In the genomic region with DNA sequence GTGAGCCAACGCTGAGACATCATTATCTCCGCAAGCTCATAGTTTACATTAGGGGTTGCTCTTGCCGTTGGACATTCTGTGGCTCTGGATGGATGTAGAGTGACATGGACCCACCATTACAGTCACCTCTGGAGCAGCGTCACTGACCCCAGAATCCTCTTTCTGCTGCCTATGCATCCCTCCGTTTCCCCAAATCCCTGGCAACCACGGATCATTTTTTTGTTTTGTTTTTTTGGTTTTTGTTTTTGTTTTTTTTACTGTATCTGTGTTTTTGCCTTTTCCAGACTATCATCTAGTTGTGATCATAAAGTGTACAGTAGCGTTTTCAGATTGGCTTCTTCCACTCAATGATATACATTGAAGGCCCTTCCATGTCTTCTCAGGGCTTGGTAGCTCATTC, we compare ENCODE assay signal across 19 cellular contexts. TPM values are rescaled to one million over a fixed set of nuclear protein-coding genes. Genes with fewer than 3 reads are reported as not detected.
DNase-seq lines count a peak whose midpoint lies in the region; ATAC-seq and TF ChIP-seq lines count a peak whose summit lies in the region.
"Had no signal": no experiment of that assay in that cellular context is flagged by ENCODE, and none has a peak within 500 bp of the region (broad histone marks: within the 10 kb centered on the region; RNA-seq: fewer than 3 reads in every experiment).

No MANE protein-coding gene starts in this region.

- peak overlapping the region; percentile 51 to 87 for H3K27ac ChIP-seq in right atrium auricular region
- H3K27ac ChIP-seq in upper lobe of right lung = peak overlapping the region; percentile 88

- H3K36me3 ChIP-seq in right atrium auricular region = no peaks in the 10 kb centered on the region
- H3K36me3 ChIP-seq in upper lobe of right lung = no peaks in the 10 kb centered on the region
- H3K36me3 ChIP-seq: adrenal gland, gastroesophageal sphincter had no signal

- H3K27me3 Mint-ChIP-seq in activated CD8-positive, alpha-beta T cell treated with anti-CD3 and anti-CD28 coated beads, Interleukin-2, amount 10 ng/mL, durations not matched to agents 7 days and 5 days (ENCODE audit: low read depth) = no peaks in the 10 kb centered on the region
- no peaks in the 10 kb centered on the region for H3K27me3 Mint-ChIP-seq in memory B cell

- no peak overlapping the region for H3K4me3 ChIP-seq in right atrium auricular region
- H3K4me3 ChIP-seq in upper lobe of right lung = no peak overlapping the region
- H3K4me3 ChIP-seq: adrenal gland had no signal

- peak overlapping the region; percentile 8 for H3K27ac Mint-ChIP-seq in activated CD8-positive, alpha-beta T cell treated with anti-CD3 and anti-CD28 coated beads, Interleukin-2, amount 10 ng/mL, durations not matched to agents 7 days and 5 days
- peak overlapping the region; percentile 99 for H3K27ac Mint-ChIP-seq in memory B cell

- ATAC-seq in Right ventricle myocardium superior (ENCODE audit: poor library complexity) (no peak), memory B cell (ENCODE audit: low read depth) (no peak), upper lobe of right lung (no peak), GM21737 (IDR thresholded peaks at IDR 0.05; ENCODE audit: unreplicated experiment) (no peak)
- no peak for ATAC-seq in activated CD8-positive, alpha-beta T cell treated with anti-CD3 and anti-CD28 coated beads, Interleukin-2, amount 10 ng/mL, durations not matched to agents 7 days and 5 days
- ATAC-seq: gastroesophageal sphincter had no signal

- CTCF ChIA-PET in activated CD8-positive, alpha-beta T cell treated with anti-CD3 and anti-CD28 coated beads, Interleukin-2, amount 10 ng/mL, durations not matched to agents 7 days and 5 days (lab: Charles Lee) = interaction anchor here (0.7 to 4.1 kb wide), 4 partner anchors 19 to 74 kb away, joined by 3 to 25 read pairs (median 6); no protein-coding TSS in a partner anchor

- intact Hi-C loops in Right ventricle myocardium superior (cut with DNase I) (no loop called here), upper lobe of right lung (cut with DNase I) (no loop called here)

- no peak overlapping the region for H3K4me3 Mint-ChIP-seq in activated CD8-positive, alpha-beta T cell treated with anti-CD3 and anti-CD28 coated beads, Interleukin-2, amount 10 ng/mL, durations not matched to agents 7 days and 5 days
- peak overlapping the region; percentile 51 for H3K4me3 Mint-ChIP-seq in memory B cell
- H3K4me3 Mint-ChIP-seq: neural crest cell had no signal

- H3K4me1 Mint-ChIP-seq in activated CD8-positive, alpha-beta T cell treated with anti-CD3 and anti-CD28 coated beads, Interleukin-2, amount 10 ng/mL, durations not matched to agents 7 days and 5 days (ENCODE audit: low read depth) = peaks cover 56% of the 10 kb centered on the region
- H3K4me1 Mint-ChIP-seq in memory B cell = peaks cover 50% of the 10 kb centered on the region

- no peaks in the 10 kb centered on the region for H3K9me3 Mint-ChIP-seq in activated CD8-positive, alpha-beta T cell treated with anti-CD3 and anti-CD28 coated beads, Interleukin-2, amount 10 ng/mL, durations not matched to agents 7 days and 5 days (ENCODE audit: insufficient read depth)
- no peaks in the 10 kb centered on the region for H3K9me3 Mint-ChIP-seq in memory B cell
- H3K9me3 Mint-ChIP-seq: neural crest cell had no signal

- H3K4me1 ChIP-seq in right atrium auricular region (peaks cover 0 to 89% of the 10 kb centered on the region in 2 donors), upper lobe of right lung (peaks cover 30% of the 10 kb centered on the region)

- TF ChIP-seq CTCF in right atrium auricular region (IDR thresholded peaks at IDR 0.05) (no peak), upper lobe of right lung (IDR thresholded peaks at IDR 0.05) (no peak)

- POLR2A ChIA-PET in activated CD8-positive, alpha-beta T cell treated with anti-CD3 and anti-CD28 coated beads, Interleukin-2, amount 10 ng/mL, durations not matched to agents 7 days and 5 days (lab: Charles Lee) = no interaction called here

- H3K27me3 ChIP-seq in right atrium auricular region (no peaks in the 10 kb centered on the region), upper lobe of right lung (no peaks in the 10 kb centered on the region)
- H3K27me3 ChIP-seq: adrenal gland, gastroesophageal sphincter had no signal

- no peaks in the 10 kb centered on the region for H3K9me3 ChIP-seq in right atrium auricular region
- H3K9me3 ChIP-seq in upper lobe of right lung = no peaks in the 10 kb centered on the region
- H3K9me3 ChIP-seq: adrenal gland, gastroesophageal sphincter had no signal

- DNase-seq in right atrium auricular region (ENCODE audit: low spot score) (no peak), Right ventricle myocardium superior (no peak), memory B cell (ENCODE audit: low spot score in 2 of 2) (no peak), upper lobe of right lung (no peak), superior temporal gyrus (ENCODE audit: extremely low spot score) (no peak)
- DNase-seq in activated CD8-positive, alpha-beta T cell treated with anti-CD3 and anti-CD28 coated beads, Interleukin-2, amount 10 ng/mL, durations not matched to agents 7 days and 5 days = no peak
- DNase-seq in activated naive CD4-positive, alpha-beta T cell treated with Interleukin-2 at 50 U/mL for 16 hours = no peak
- DNase-seq: adrenal gland, GM23248, Karpas-422, midbrain, NCI-H1092, NCI-H2107, NCI-H524, RPMI8226 had no signal

- peaks cover 5% of the 10 kb centered on the region for H3K36me3 Mint-ChIP-seq in activated CD8-positive, alpha-beta T cell treated with anti-CD3 and anti-CD28 coated beads, Interleukin-2, amount 10 ng/mL, durations not matched to agents 7 days and 5 days (ENCODE audit: low read depth)
- no peaks in the 10 kb centered on the region for H3K36me3 Mint-ChIP-seq in memory B cell

RNA-seq across cellular contexts. Expression of a gene that starts 4.0 kb away (rescaled TPM):
- 10 to 100 TPM; 43.8 to 86.5 TPM for total RNA-seq in right atrium auricular region
- total RNA-seq in Right ventricle myocardium superior = 194 TPM
- 10 to 100 TPM; 39.4 to 41.0 TPM for total RNA-seq in activated CD8-positive, alpha-beta T cell treated with anti-CD3 and anti-CD28 coated beads, Interleukin-2, amount 10 ng/mL, durations not matched to agents 7 days and 5 days
- 49.3 TPM for total RNA-seq in upper lobe of right lung
- total RNA-seq: HT-29 had no signal
